In genomic region chr5:171855265-171855664, GRCh38 we compare ENCODE assay signal across 20 cellular contexts.
"Had no signal": no experiment of that assay in that cellular context is flagged by ENCODE, and none has a peak within 500 bp of the region (broad histone marks: within the 10 kb centered on the region; RNA-seq: fewer than 3 reads in every experiment).

No MANE protein-coding gene starts in this region.

- H3K27ac ChIP-seq: epithelial cell of prostate, esophagus muscularis mucosa, gastrocnemius medialis, heart right ventricle, right atrium auricular region, thoracic aorta had no signal

- H3K4me1 Mint-ChIP-seq: stimulated activated memory B cell treated with anti-CD40 and anti-IgM and Interleukin-4, amounts not matched to agents 10 μg/mL and 1 μg/mL and 100 μg/mL, for 72 hours had no signal

- ATAC-seq: gastrocnemius medialis; heart right ventricle; left lobe of liver; stimulated activated memory B cell treated with anti-CD40 and anti-IgM and Interleukin-4, amounts not matched to agents 10 μg/mL and 1 μg/mL and 100 μg/mL, for 72 hours; stimulated activated naive CD8-positive, alpha-beta T cell treated with anti-CD3 and anti-CD28 coated beads, Interleukin-15, amount 100 ng/mL, for 72 hours had no signal

- H3K27ac Mint-ChIP-seq: nephron; stimulated activated memory B cell treated with anti-CD40 and anti-IgM and Interleukin-4, amounts not matched to agents 10 μg/mL and 1 μg/mL and 100 μg/mL, for 72 hours; stimulated activated naive CD8-positive, alpha-beta T cell treated with anti-CD3 and anti-CD28 coated beads, Interleukin-15, amount 100 ng/mL, for 72 hours had no signal

- DNase-seq: central memory CD4-positive, alpha-beta T cell; cortex of kidney; effector memory CD4-positive, alpha-beta T cell; gastrocnemius medialis; heart right ventricle; hypothalamus; mammary epithelial cell; posterior cingulate gyrus; stimulated activated CD4-positive, alpha-beta T cell treated with anti-CD3 and anti-CD28 coated beads, Interleukin-4, amount 100 ng/mL, for 1 hour; stimulated activated CD8-positive, alpha-beta memory T cell treated with anti-CD3 and anti-CD28 coated beads, Interleukin-4, amount 100 ng/mL, for 48 hours; stimulated activated naive CD8-positive, alpha-beta T cell treated with anti-CD3 and anti-CD28 coated beads, Interleukin-15, amount 100 ng/mL, for 72 hours; substantia nigra; trophoblast cell had no signal

- H3K4me3 ChIP-seq: esophagus muscularis mucosa, gastrocnemius medialis, heart right ventricle, right atrium auricular region, thoracic aorta had no signal

- H3K4me3 Mint-ChIP-seq: nephron; stimulated activated memory B cell treated with anti-CD40 and anti-IgM and Interleukin-4, amounts not matched to agents 10 μg/mL and 1 μg/mL and 100 μg/mL, for 72 hours; stimulated activated naive CD8-positive, alpha-beta T cell treated with anti-CD3 and anti-CD28 coated beads, Interleukin-15, amount 100 ng/mL, for 72 hours had no signal

- H3K4me1 ChIP-seq: gastrocnemius medialis had no signal

- H3K27me3 Mint-ChIP-seq: stimulated activated memory B cell treated with anti-CD40 and anti-IgM and Interleukin-4, amounts not matched to agents 10 μg/mL and 1 μg/mL and 100 μg/mL, for 72 hours; stimulated activated naive CD8-positive, alpha-beta T cell treated with anti-CD3 and anti-CD28 coated beads, Interleukin-15, amount 100 ng/mL, for 72 hours had no signal

- H3K9me3 ChIP-seq: esophagus muscularis mucosa, gastrocnemius medialis, heart right ventricle, right atrium auricular region, thoracic aorta had no signal

- H3K27me3 ChIP-seq: esophagus muscularis mucosa, gastrocnemius medialis, heart right ventricle, right atrium auricular region had no signal

- H3K9me3 Mint-ChIP-seq: nephron; stimulated activated memory B cell treated with anti-CD40 and anti-IgM and Interleukin-4, amounts not matched to agents 10 μg/mL and 1 μg/mL and 100 μg/mL, for 72 hours; stimulated activated naive CD8-positive, alpha-beta T cell treated with anti-CD3 and anti-CD28 coated beads, Interleukin-15, amount 100 ng/mL, for 72 hours had no signal

- H3K36me3 ChIP-seq: gastrocnemius medialis, right atrium auricular region, thoracic aorta had no signal
